Comparison of ENCODE assay signal across 8 cellular contexts in the genomic region with DNA sequence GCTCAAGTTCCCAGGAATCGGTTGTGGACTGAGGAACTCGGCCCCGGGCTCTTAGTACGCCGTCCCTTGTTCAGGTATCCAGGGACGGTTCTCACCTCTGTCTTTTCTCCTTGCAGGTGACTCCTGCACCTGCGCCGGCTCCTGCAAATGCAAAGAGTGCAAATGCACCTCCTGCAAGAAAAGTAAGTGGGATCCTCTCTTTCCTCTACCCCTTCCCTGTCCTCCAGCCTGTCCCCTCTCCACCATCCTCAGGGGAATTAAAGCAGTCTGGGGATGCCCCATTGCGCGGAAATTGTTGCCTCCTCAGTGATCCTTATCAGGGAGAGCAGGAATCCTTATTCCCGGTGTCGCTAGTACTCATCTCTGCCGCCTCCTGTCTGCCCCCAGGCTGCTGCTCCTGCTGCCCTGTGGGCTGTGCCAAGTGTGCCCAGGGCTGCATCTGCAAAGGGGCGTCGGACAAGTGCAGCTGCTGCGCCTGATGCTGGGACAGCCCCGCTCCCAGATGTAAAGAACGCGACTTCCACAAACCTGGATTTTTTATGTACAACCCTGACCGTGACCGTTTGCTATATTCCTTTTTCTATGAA.
DNase-seq lines count a peak whose midpoint lies in the region; ATAC-seq and TF ChIP-seq lines count a peak whose summit lies in the region.

No MANE protein-coding gene starts in this region.

- DNase-seq in SHP77 (lab: John Stamatoyannopoulos, UW) (peak; percentile 8 to 13), SHP77 treated with DMSO at 0.1 percent for 48 hours (lab: John Stamatoyannopoulos, UW) (no peak), fibroblast of gingiva (ENCODE audit: low read depth) (peak; percentile 18)

- ATAC-seq in SK-N-SH treated with all-trans-retinoic acid at 6 μM for 48 hours, result peak; percentile 5
- no peak for ATAC-seq in GM21360 (IDR thresholded peaks at IDR 0.05; ENCODE audit: unreplicated experiment)
- ATAC-seq in GM21367 (IDR thresholded peaks at IDR 0.05; ENCODE audit: unreplicated experiment), result no peak
- no peak for ATAC-seq in GM19395 (IDR thresholded peaks at IDR 0.05; ENCODE audit: unreplicated experiment)

- H3K4me3 ChIP-seq in parathyroid adenoma (ENCODE audit: low read depth, low read length), result peak overlapping the region; percentile 60

- H3K36me3 ChIP-seq in parathyroid adenoma (ENCODE audit: control insufficient read depth, insufficient read depth, low read length), result no peaks in the 10 kb centered on the region

- peak overlapping the region; percentile 84 for H3K4me2 ChIP-seq in parathyroid adenoma (ENCODE audit: low read length)

- no peaks in the 10 kb centered on the region for H3K27me3 ChIP-seq in parathyroid adenoma (ENCODE audit: control insufficient read depth, insufficient read depth, low read length)

- peak overlapping the region; percentile 46 for H2AFZ ChIP-seq in parathyroid adenoma

- no peaks in the 10 kb centered on the region for H3K79me2 ChIP-seq in parathyroid adenoma

- H3K4me1 ChIP-seq in parathyroid adenoma, result peaks cover 15% of the 10 kb centered on the region

- H3K9me3 ChIP-seq in parathyroid adenoma (ENCODE audit: control insufficient read depth, low read length), result no peaks in the 10 kb centered on the region

- peak overlapping the region; percentile 71 for H3K27ac ChIP-seq in parathyroid adenoma

- H3K9ac ChIP-seq in parathyroid adenoma, result no peak overlapping the region

- TF ChIP-seq CTCF in parathyroid adenoma (IDR thresholded peaks at IDR 0.05), result no peak

TF ChIP-seq in SK-N-SH treated with all-trans-retinoic acid at 6 μM for 48 hours, 23 proteins besides CTCF, POLR2A, EP300 and RAD21:
- TF ChIP-seq GLIS3 (CRISPR knock-in tag; IDR thresholded peaks at IDR 0.05), result no peak
- TF ChIP-seq BACH2 (CRISPR knock-in tag; IDR thresholded peaks at IDR 0.05; ENCODE audit: borderline replicate concordance), result no peak
